In the genomic region with DNA sequence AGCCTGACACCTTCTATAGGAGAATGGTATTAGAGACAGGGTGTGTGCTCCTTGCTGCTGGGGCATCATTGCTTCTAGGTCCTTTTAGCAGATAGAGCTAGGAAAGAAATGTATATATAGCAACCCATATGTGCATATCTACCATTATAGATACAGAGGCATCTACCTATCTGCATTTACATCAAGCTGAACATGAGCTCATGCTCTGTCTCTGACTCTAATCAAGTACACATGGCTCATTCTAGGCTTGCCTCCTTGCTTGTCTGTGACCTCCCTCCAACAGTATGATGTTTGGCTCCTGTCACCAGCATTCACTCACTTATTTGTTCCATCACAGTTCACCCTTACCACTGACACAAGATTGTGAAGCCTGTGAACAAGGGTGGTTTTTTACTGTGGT, we compare ENCODE assay signal across 20 cellular contexts.
"Had no signal": no experiment of that assay in that cellular context is flagged by ENCODE, and none has a peak within 500 bp of the region (broad histone marks: within the 10 kb centered on the region; RNA-seq: fewer than 3 reads in every experiment).

No MANE protein-coding gene starts in this region.

- H3K4me3 Mint-ChIP-seq: activated CD4-positive, alpha-beta T cell treated with anti-CD3 and anti-CD28 coated beads, Interleukin-2, amount 10 ng/mL, durations not matched to agents 7 days and 5 days; activated naive CD8-positive, alpha-beta T cell; activated T-helper 1 cell treated with anti-CD3 and anti-CD28 coated beads, Interleukin-12 subunit alpha, Interleukin-12 subunit beta, Interleukin-2, Interleukin-4 antibody, amounts not matched to agents 30 ng/mL and 10 ng/mL and 1 ng/mL, durations not matched to agents 14 hours and 24 hours and 36 hours; naive B cell had no signal

- ATAC-seq: mucosa of descending colon, pancreas, right lobe of liver had no signal

- H3K27ac ChIP-seq: cardiac muscle cell, neutrophil, pancreas, right lobe of liver, testis, upper lobe of left lung had no signal

- H3K36me3 ChIP-seq: cardiac muscle cell, neutrophil, pancreas, right lobe of liver had no signal

- H3K9me3 ChIP-seq: neutrophil, pancreas, right lobe of liver, testis, upper lobe of left lung had no signal

- H3K27me3 ChIP-seq: cardiac muscle cell, neutrophil, pancreas, right lobe of liver, testis, upper lobe of left lung had no signal

- H3K27me3 Mint-ChIP-seq: activated CD4-positive, alpha-beta T cell treated with anti-CD3 and anti-CD28 coated beads, Interleukin-2, amount 10 ng/mL, durations not matched to agents 7 days and 5 days; activated naive CD8-positive, alpha-beta T cell; naive B cell had no signal

- H3K4me3 ChIP-seq: cardiac muscle cell, mucosa of descending colon, pancreas, right lobe of liver, testis, upper lobe of left lung had no signal

- H3K27ac Mint-ChIP-seq: activated CD4-positive, alpha-beta T cell treated with anti-CD3 and anti-CD28 coated beads, Interleukin-2, amount 10 ng/mL, durations not matched to agents 7 days and 5 days; activated naive CD8-positive, alpha-beta T cell; activated T-helper 1 cell treated with anti-CD3 and anti-CD28 coated beads, Interleukin-12 subunit alpha, Interleukin-12 subunit beta, Interleukin-2, Interleukin-4 antibody, amounts not matched to agents 30 ng/mL and 10 ng/mL and 1 ng/mL, durations not matched to agents 14 hours and 24 hours and 36 hours had no signal

- H3K4me1 Mint-ChIP-seq: activated CD4-positive, alpha-beta T cell treated with anti-CD3 and anti-CD28 coated beads, Interleukin-2, amount 10 ng/mL, durations not matched to agents 7 days and 5 days had no signal

- DNase-seq: activated CD4-positive, alpha-beta T cell treated with anti-CD3 and anti-CD28 coated beads, Interleukin-2, amount 10 ng/mL, durations not matched to agents 7 days and 5 days; activated CD4-positive, CD25-positive, alpha-beta regulatory T cell; amygdala; dermis blood vessel endothelial cell; effector memory CD4-positive, alpha-beta T cell; foreskin fibroblast; mesenchymal stem cell; mucosa of descending colon; naive B cell; pancreas; right lobe of liver; small intestine; stimulated activated CD4-positive, alpha-beta T cell treated with anti-CD3 and anti-CD28 coated beads, Interleukin-15, amount 100 ng/mL, for 24 hours; stimulated activated CD4-positive, alpha-beta T cell treated with anti-CD3 and anti-CD28 coated beads, Interleukin-2, amount 100 ng/mL, for 48 hours; testis; upper lobe of left lung had no signal

- H3K9me3 Mint-ChIP-seq: naive B cell had no signal
